In genomic region chr5:179963375-179963774, GRCh38 we compare ENCODE assay signal across 18 cellular contexts. TPM values are rescaled to one million over a fixed set of nuclear protein-coding genes. Genes with fewer than 3 reads are reported as not detected.
A peak's percentile ranks its signal among the peaks of the same experiment; 100 is the strongest.
DNase-seq lines count a peak whose midpoint lies in the region; ATAC-seq and TF ChIP-seq lines count a peak whose summit lies in the region.
"Had no signal": no experiment of that assay in that cellular context is flagged by ENCODE, and none has a peak within 500 bp of the region (broad histone marks: within the 10 kb centered on the region; RNA-seq: fewer than 3 reads in every experiment).

No MANE protein-coding gene starts in this region.

- no peak overlapping the region for H2BK5ac ChIP-seq in H9 (ENCODE audit: insufficient read length, low read length)

- H3K4ac ChIP-seq in H9 (ENCODE audit: low read depth, low read length) = no peak overlapping the region

- no peak for ATAC-seq in HG03159 (IDR thresholded peaks at IDR 0.05; ENCODE audit: unreplicated experiment)

- no peak overlapping the region for H2BK20ac ChIP-seq in H9 (ENCODE audit: low read depth, low read length, poor library complexity, severe bottlenecking)

- no peaks in the 10 kb centered on the region for H3K9me3 Mint-ChIP-seq in H9
- H3K9me3 Mint-ChIP-seq: CD4-positive, alpha-beta T cell had no signal

- no peak overlapping the region for H2BK15ac ChIP-seq in H9 (ENCODE audit: low read depth, low read length)

- H2AFZ ChIP-seq in H9 (ENCODE audit: low read length) = no peak overlapping the region

- H2BK12ac ChIP-seq in H9 (ENCODE audit: insufficient read length, low read depth, low read length) = no peak overlapping the region

- H3K18ac ChIP-seq in H9 (ENCODE audit: insufficient read length, low read depth, low read length) = no peak overlapping the region

- DNase-seq in H9 = no peak
- peak; percentile 39 for DNase-seq in cerebellar cortex (ENCODE audit: low spot score)
- DNase-seq in globus pallidus (ENCODE audit: low spot score) = peak; percentile 71
- peak; percentile 62 for DNase-seq in putamen (ENCODE audit: low spot score)
- no peak for DNase-seq in NCI-H2081 (lab: John Stamatoyannopoulos, UW)
- DNase-seq in NCI-H1436 (lab: John Stamatoyannopoulos, UW) = no peak
- DNase-seq in occipital lobe (lab: John Stamatoyannopoulos, UW) = no peak
- DNase-seq: Calu3; CD4-positive, alpha-beta T cell; H7; NCI-H1092; NCI-H146; NCI-H2081 treated with DMSO at 0.1 percent for 48 hours; NCI-H510A; NCI-H748 treated with DMSO at 0.1 percent for 48 hours; OCI-M1; Right ventricle myocardium superior had no signal

- H3K27ac Mint-ChIP-seq in H9 = peak overlapping the region in 2 of 3 experiments; percentile 5 to 24; a peak in 2 of 7 replicates
- H3K27ac Mint-ChIP-seq: CD4-positive, alpha-beta T cell had no signal

- no peak overlapping the region for H3K4me2 ChIP-seq in H9 (ENCODE audit: insufficient read depth, insufficient read length, low read length)

- H4K20me1 ChIP-seq in H9 (ENCODE audit: control insufficient read depth, insufficient read depth, insufficient read length) = no peaks in the 10 kb centered on the region

- peaks cover 3 to 6% of the 10 kb centered on the region in 2 experiments for H3K4me1 Mint-ChIP-seq in H9

- H3K27me3 ChIP-seq in H9 (ENCODE audit: insufficient read depth, low read length) = no peaks in the 10 kb centered on the region

- H3T11ph ChIP-seq in H9 (ENCODE audit: low read length) = no peak overlapping the region

- no peak overlapping the region for H3K27ac ChIP-seq in H9 (ENCODE audit: insufficient read length, low read depth, low read length)

- no peak overlapping the region for H3K4me3 Mint-ChIP-seq in H9
- H3K4me3 Mint-ChIP-seq: CD4-positive, alpha-beta T cell had no signal

- no CpG with 5 or more reads among the region's 4 CpGs for WGBS in H9 (ENCODE audit: extremely low coverage, insufficient read length, low lambda C conversion rate)

- no peaks in the 10 kb centered on the region for H3K79me2 ChIP-seq in H9 (ENCODE audit: insufficient read depth, low read length)

- H3K79me1 ChIP-seq in H9 (ENCODE audit: insufficient read depth, low read depth, low read length, poor library complexity, severe bottlenecking) = no peaks in the 10 kb centered on the region

- TF ChIP-seq CTCF in H9 (conservative IDR thresholded peaks at IDR 0.05) = no peak

- H3K36me3 Mint-ChIP-seq in H9 (ENCODE audit: insufficient read depth in 1 of 3, low read depth in 3 of 3) = peaks cover 35 to 73% (median 65%) of the 10 kb centered on the region in 3 experiments; a peak in 6 of 7 replicates

- no peak overlapping the region for H3K14ac ChIP-seq in H9 (ENCODE audit: insufficient read depth, low read length)

- no peak overlapping the region for H3K23ac ChIP-seq in H9 (ENCODE audit: insufficient read length, low read depth, low read length)

- no peak overlapping the region for H2AK5ac ChIP-seq in H9 (ENCODE audit: insufficient read length, low read length)

- H3K9me3 ChIP-seq in H9 (ENCODE audit: control insufficient read depth, low read depth, low read length) = no peaks in the 10 kb centered on the region

- no peak overlapping the region for H3K56ac ChIP-seq in H9 (ENCODE audit: insufficient read length, low read depth, low read length)

- no peak overlapping the region for H3K9ac ChIP-seq in H9 (ENCODE audit: extremely low read depth, insufficient read length, low read length)

- H3K4me1 ChIP-seq in H9 (ENCODE audit: insufficient read depth, low read length) = no peaks in the 10 kb centered on the region

- H2BK120ac ChIP-seq in H9 (ENCODE audit: low read depth, low read length, poor library complexity, severe bottlenecking) = no peak overlapping the region

- no peaks in the 10 kb centered on the region for H3K23me2 ChIP-seq in H9 (ENCODE audit: insufficient read length, low read depth, low read length, poor library complexity, severe bottlenecking)

- no peak overlapping the region for H4K5ac ChIP-seq in H9 (ENCODE audit: insufficient read length, low read depth, low read length)

- H3K27me3 Mint-ChIP-seq in H9 (ENCODE audit: low read depth) = no peaks in the 10 kb centered on the region
- H3K27me3 Mint-ChIP-seq: CD4-positive, alpha-beta T cell had no signal

- H4K8ac ChIP-seq in H9 (replicated peaks; ENCODE audit: insufficient read length, low read depth, low read length) = no peak overlapping the region

- no peak overlapping the region for H4K91ac ChIP-seq in H9 (ENCODE audit: insufficient read length, low read depth, low read length)

RNA-seq across cellular contexts. Expression of gene TBC1D9B, which starts 55.7 kb away (rescaled TPM):
- total RNA-seq in H9 (2021) (57.0 and 62.1 TPM in 2 replicates), occipital lobe (23.9 TPM)

Comparison
In these comparisons a context has a peak if more than half of its experiments do, and no peak if none do; other contexts are left out.
1. DNase-seq: peak in cerebellar cortex (single experiment), globus pallidus (single experiment) and putamen (single experiment); none in H9 (single experiment), NCI-H2081 (0 of 2), NCI-H1436 (single experiment) and occipital lobe (single experiment).